Comparison of ENCODE assay signal across 18 cellular contexts in the genomic region with DNA sequence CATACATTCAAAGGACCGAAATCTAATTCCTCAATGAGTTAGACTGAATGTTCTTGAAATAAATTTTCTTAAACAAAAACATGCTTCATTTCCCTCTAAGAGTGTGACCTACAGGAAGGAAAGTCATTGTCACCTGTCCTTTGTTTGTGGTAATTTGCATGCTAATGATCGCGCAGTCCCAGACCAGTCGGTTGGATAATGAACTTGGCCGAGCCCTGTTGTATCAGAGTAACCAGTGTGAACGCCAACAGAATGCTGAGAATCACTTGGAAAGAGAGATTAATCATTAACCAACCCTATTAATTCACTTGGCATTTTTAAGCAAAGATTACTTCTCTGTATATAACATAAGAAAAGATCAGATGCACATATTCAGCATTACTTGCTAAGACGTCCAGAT. TPM values are rescaled to one million over a fixed set of nuclear protein-coding genes. Genes with fewer than 3 reads are reported as not detected.
"Had no signal": no experiment of that assay in that cellular context is flagged by ENCODE, and none has a peak within 500 bp of the region (broad histone marks: within the 10 kb centered on the region; RNA-seq: fewer than 3 reads in every experiment).

No MANE protein-coding gene starts in this region.

- H3K4me1 ChIP-seq: right atrium auricular region had no signal

- DNase-seq: effector CD4-positive, alpha-beta T cell; endodermal cell; foreskin melanocyte; head of caudate nucleus; left cardiac atrium; left ventricle myocardium superior; mesenchymal stem cell; midbrain; stimulated activated CD4-positive, alpha-beta T cell treated with anti-CD3 and anti-CD28 coated beads, Interleukin-2, amount 100 ng/mL, for 48 hours; stimulated activated naive CD4-positive, alpha-beta T cell treated with Interleukin-2 at 50 U/mL for 16 hours; trophoblast cell had no signal

- ATAC-seq: left cardiac atrium; left ventricle myocardium superior; natural killer cell treated with Interleukin-12 subunit alpha and Interleukin-12 subunit beta and Interleukin-15 and Interleukin-18, amount 100 ng/mL, for 72 hours had no signal

- H3K9me3 ChIP-seq: right atrium auricular region had no signal

- H3K36me3 ChIP-seq: right atrium auricular region had no signal

- H3K27me3 ChIP-seq: right atrium auricular region had no signal

- H3K4me3 ChIP-seq: coronary artery, hepatocyte, lung, right atrium auricular region, smooth muscle cell had no signal

- H3K27ac ChIP-seq: coronary artery, hepatocyte, right atrium auricular region had no signal

- FAIRE-seq: endothelial cell of umbilical vein had no signal

RNA-seq across cellular contexts. Expression of gene ARNT2, which starts 8.1 kb away (rescaled TPM):
- total RNA-seq: natural killer cell treated with Interleukin-12 subunit alpha and Interleukin-12 subunit beta and Interleukin-15 and Interleukin-18, amount 100 ng/mL, for 72 hours had no signal
